Comparison of ENCODE assay signal across 15 cellular contexts in the genomic region with DNA sequence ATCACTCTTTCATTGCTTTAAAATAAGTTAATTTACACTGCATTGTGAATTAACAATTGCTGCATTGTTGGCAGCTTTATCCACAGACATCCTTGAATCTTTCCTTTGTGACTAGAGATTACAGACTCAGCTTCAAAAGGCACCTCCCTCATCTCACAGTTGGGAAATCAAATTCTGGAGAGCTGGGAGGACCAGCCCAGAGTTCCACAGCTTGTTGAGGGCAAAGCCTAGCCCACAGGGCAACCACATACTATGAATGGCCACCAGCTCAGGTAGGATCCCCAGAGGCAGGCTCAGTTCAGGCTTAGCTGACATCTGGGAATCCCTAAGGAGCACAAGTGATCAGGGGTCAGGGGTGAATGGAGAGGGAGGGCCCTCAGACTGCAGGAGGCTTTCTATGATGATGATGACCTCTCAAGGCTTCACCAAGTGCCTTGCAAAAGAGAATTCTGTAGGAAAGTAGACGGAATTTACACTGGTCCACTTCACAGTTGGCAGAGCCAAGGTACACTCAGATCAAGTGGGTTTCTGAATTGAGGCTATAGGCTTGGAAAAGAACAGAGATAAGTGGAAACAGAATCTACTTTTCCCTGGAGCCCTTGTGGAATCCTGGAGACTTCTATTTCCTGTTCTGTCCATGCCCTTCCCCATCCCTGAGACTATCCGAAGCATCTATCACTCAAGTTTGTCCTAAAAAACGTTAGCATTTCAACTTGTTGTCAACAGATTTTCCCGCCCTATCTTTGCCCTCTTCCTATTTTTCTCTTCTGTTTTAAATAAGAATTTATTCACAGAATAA. TPM values are rescaled to one million over a fixed set of nuclear protein-coding genes. Genes with fewer than 3 reads are reported as not detected.
DNase-seq lines count a peak whose midpoint lies in the region; ATAC-seq and TF ChIP-seq lines count a peak whose summit lies in the region.
"Had no signal": no experiment of that assay in that cellular context is flagged by ENCODE, and none has a peak within 500 bp of the region (broad histone marks: within the 10 kb centered on the region; RNA-seq: fewer than 3 reads in every experiment).

No MANE protein-coding gene starts in this region.

- H4K91ac ChIP-seq in H9 (ENCODE audit: insufficient read length, low read depth, low read length): no peak overlapping the region

- intact Hi-C loops in activated CD4-positive, alpha-beta T cell treated with anti-CD3 and anti-CD28 coated beads, Interleukin-2, amount 10 ng/mL, durations not matched to agents 24 days and 14 days (cut with micrococcal nuclease): no loop called here

- no peak for TF ChIP-seq CTCF in H9 (conservative IDR thresholded peaks at IDR 0.05)
- no peak for TF ChIP-seq CTCF in WTC11 (IDR thresholded peaks at IDR 0.05)
- no peak for TF ChIP-seq CTCF in neural crest cell (conservative IDR thresholded peaks at IDR 0.05)

- no peak overlapping the region for H3K27ac ChIP-seq in H9 (ENCODE audit: insufficient read length, low read depth, low read length)

- no peak overlapping the region for H2BK5ac ChIP-seq in H9 (ENCODE audit: insufficient read length, low read length)

- H2BK120ac ChIP-seq in H9 (ENCODE audit: low read depth, low read length, poor library complexity, severe bottlenecking): no peak overlapping the region

- CTCF ChIA-PET in WTC11 (lab: Charles Lee): interaction anchor here (0.8 kb wide), 1 partner anchor 107 kb away, joined by 3 read pairs; no protein-coding TSS in a partner anchor

- no peak overlapping the region for H2BK15ac ChIP-seq in H9 (ENCODE audit: low read depth, low read length)

- H3K9ac ChIP-seq in H9 (ENCODE audit: extremely low read depth, insufficient read length, low read length): no peak overlapping the region

- ATAC-seq in WTC11 (peak; percentile 63), HG02981 (IDR thresholded peaks at IDR 0.05; ENCODE audit: unreplicated experiment) (no peak)
- ATAC-seq: left colon had no signal

- no peak overlapping the region for H4K5ac ChIP-seq in H9 (ENCODE audit: insufficient read length, low read depth, low read length)

- H4K20me1 ChIP-seq in H9 (ENCODE audit: control insufficient read depth, insufficient read depth, insufficient read length): no peaks in the 10 kb centered on the region

- no peaks in the 10 kb centered on the region for H3K9me3 Mint-ChIP-seq in activated CD4-positive, alpha-beta T cell treated with anti-CD3 and anti-CD28 coated beads, Interleukin-2, amount 10 ng/mL, durations not matched to agents 24 days and 14 days
- H3K9me3 Mint-ChIP-seq in H9 (no peaks in the 10 kb centered on the region; a peak in 1 of 5 replicates), WTC11 (no peaks in the 10 kb centered on the region), neural crest cell (peaks cover 3% of the 10 kb centered on the region)

- H4K8ac ChIP-seq in H9 (replicated peaks; ENCODE audit: insufficient read length, low read depth, low read length): no peak overlapping the region

- H3K4me1 Mint-ChIP-seq in activated CD4-positive, alpha-beta T cell treated with anti-CD3 and anti-CD28 coated beads, Interleukin-2, amount 10 ng/mL, durations not matched to agents 24 days and 14 days: peaks cover 35% of the 10 kb centered on the region
- H3K4me1 Mint-ChIP-seq in H9 (peaks cover 27 to 32% of the 10 kb centered on the region in 2 experiments), WTC11 (peaks cover 23% of the 10 kb centered on the region), neural crest cell (peaks cover 55% of the 10 kb centered on the region)

- H2BK12ac ChIP-seq in H9 (ENCODE audit: insufficient read length, low read depth, low read length): no peak overlapping the region

- H3K27me3 ChIP-seq in H9 (ENCODE audit: insufficient read depth, low read length): no peaks in the 10 kb centered on the region

- H2AFZ ChIP-seq in H9 (ENCODE audit: low read length): no peak overlapping the region

- no peaks in the 10 kb centered on the region for H3K27me3 Mint-ChIP-seq in activated CD4-positive, alpha-beta T cell treated with anti-CD3 and anti-CD28 coated beads, Interleukin-2, amount 10 ng/mL, durations not matched to agents 24 days and 14 days
- no peaks in the 10 kb centered on the region for H3K27me3 Mint-ChIP-seq in H9 (ENCODE audit: low read depth)
- H3K27me3 Mint-ChIP-seq in WTC11 (ENCODE audit: low read depth): no peaks in the 10 kb centered on the region
- H3K27me3 Mint-ChIP-seq in neural crest cell (ENCODE audit: low read depth): no peaks in the 10 kb centered on the region
- H3K27me3 Mint-ChIP-seq: activated naive CD8-positive, alpha-beta T cell had no signal

- no peaks in the 10 kb centered on the region for H3K4me1 ChIP-seq in H9 (ENCODE audit: insufficient read depth, low read length)

- POLR2A ChIA-PET in WTC11 (lab: Charles Lee): no interaction called here

- H3K4me3 Mint-ChIP-seq in activated CD4-positive, alpha-beta T cell treated with anti-CD3 and anti-CD28 coated beads, Interleukin-2, amount 10 ng/mL, durations not matched to agents 24 days and 14 days: peak overlapping the region; percentile 21
- H3K4me3 Mint-ChIP-seq in H9 (no peak overlapping the region), WTC11 (no peak overlapping the region), neural crest cell (no peak overlapping the region)
- H3K4me3 Mint-ChIP-seq: activated naive CD8-positive, alpha-beta T cell had no signal

- no peak overlapping the region for H3K23ac ChIP-seq in H9 (ENCODE audit: insufficient read length, low read depth, low read length)

- H3K9me3 ChIP-seq in H9 (ENCODE audit: control insufficient read depth, low read depth, low read length): no peaks in the 10 kb centered on the region

- H2AK5ac ChIP-seq in H9 (ENCODE audit: insufficient read length, low read length): no peak overlapping the region

- H3K27ac Mint-ChIP-seq in activated CD4-positive, alpha-beta T cell treated with anti-CD3 and anti-CD28 coated beads, Interleukin-2, amount 10 ng/mL, durations not matched to agents 24 days and 14 days: peak overlapping the region; percentile 10
- H3K27ac Mint-ChIP-seq in H9 (peak overlapping the region in 2 of 3 experiments; percentile 47 to 73; a peak in 3 of 7 replicates), WTC11 (peak overlapping the region; percentile 73), neural crest cell (ENCODE audit: unreplicated experiment) (peak overlapping the region; percentile 77)
- H3K27ac Mint-ChIP-seq: activated naive CD8-positive, alpha-beta T cell had no signal

- no peak for DNase-seq in activated CD4-positive, alpha-beta T cell treated with anti-CD3 and anti-CD28 coated beads, Interleukin-2, amount 10 ng/mL, durations not matched to agents 24 days and 14 days
- no peak for DNase-seq in activated CD4-positive, alpha-beta T cell treated with anti-CD3 and anti-CD28 coated beads for 48 hours
- DNase-seq in H9 (no peak), WTC11 (ENCODE audit: low spot score) (no peak), neural crest cell (ENCODE audit: low read depth, low spot score) (no peak), NCI-H2081 treated with DMSO at 0.1 percent for 48 hours (lab: John Stamatoyannopoulos, UW) (no peak), NCI-H1105 (lab: John Stamatoyannopoulos, UW) (no peak)
- DNase-seq: effector memory CD4-positive, alpha-beta T cell; GOT3; left colon; stimulated activated CD4-positive, alpha-beta T cell treated with anti-CD3 and anti-CD28 coated beads, Interleukin-15, amount 100 ng/mL, for 24 hours; substantia nigra had no signal

- H3T11ph ChIP-seq in H9 (ENCODE audit: low read length): no peak overlapping the region

- H2BK20ac ChIP-seq in H9 (ENCODE audit: low read depth, low read length, poor library complexity, severe bottlenecking): no peak overlapping the region

- no peaks in the 10 kb centered on the region for H3K23me2 ChIP-seq in H9 (ENCODE audit: insufficient read length, low read depth, low read length, poor library complexity, severe bottlenecking)

- no peaks in the 10 kb centered on the region for H3K79me1 ChIP-seq in H9 (ENCODE audit: insufficient read depth, low read depth, low read length, poor library complexity, severe bottlenecking)

- H3K4ac ChIP-seq in H9 (ENCODE audit: low read depth, low read length): no peak overlapping the region

- no peak overlapping the region for H3K4me2 ChIP-seq in H9 (ENCODE audit: insufficient read depth, insufficient read length, low read length)

- peaks cover 46% of the 10 kb centered on the region for H3K36me3 Mint-ChIP-seq in activated CD4-positive, alpha-beta T cell treated with anti-CD3 and anti-CD28 coated beads, Interleukin-2, amount 10 ng/mL, durations not matched to agents 24 days and 14 days (ENCODE audit: low read depth)
- H3K36me3 Mint-ChIP-seq in H9 (ENCODE audit: insufficient read depth in 1 of 3, low read depth in 3 of 3): peaks cover 3 to 12% (median 9%) of the 10 kb centered on the region in 3 experiments; a peak in 5 of 7 replicates
- H3K36me3 Mint-ChIP-seq in WTC11: peaks cover 13% of the 10 kb centered on the region; the same call in 1 of the 2 replicates
- peaks cover 19% of the 10 kb centered on the region for H3K36me3 Mint-ChIP-seq in neural crest cell (ENCODE audit: low read depth)

- no peak overlapping the region for H3K14ac ChIP-seq in H9 (ENCODE audit: insufficient read depth, low read length)

- no peaks in the 10 kb centered on the region for H3K79me2 ChIP-seq in H9 (ENCODE audit: insufficient read depth, low read length)

- no CpG with 5 or more reads among the region's 4 CpGs for WGBS in H9 (ENCODE audit: extremely low coverage, insufficient read length, low lambda C conversion rate)

- H3K56ac ChIP-seq in H9 (ENCODE audit: insufficient read length, low read depth, low read length): no peak overlapping the region

- H3K18ac ChIP-seq in H9 (ENCODE audit: insufficient read length, low read depth, low read length): no peak overlapping the region

TF ChIP-seq in WTC11, 78 proteins besides CTCF, POLR2A, EP300 and RAD21 (continues in another document):
- no peak for TF ChIP-seq CREB1 (CRISPR knock-in tag; IDR thresholded peaks at IDR 0.05)

RNA-seq across cellular contexts. Expression of gene GCSAM, which starts 13.2 kb away (rescaled TPM):
- total RNA-seq in activated CD4-positive, alpha-beta T cell treated with anti-CD3 and anti-CD28 coated beads, Interleukin-2, amount 10 ng/mL, durations not matched to agents 24 days and 14 days: 1.6 and 1.7 TPM in 2 replicates
- total RNA-seq in H9 (2021) (not detected in 2 replicates), WTC11 (2021) (0.07 to 0.17 TPM in 2 of 3 replicates, not detected in the other), neural crest cell (not detected in 2 replicates)
- total RNA-seq: cardiac septum had no signal

RNA-seq across cellular contexts. Expression of gene C3orf52, which starts 33.7 kb away (rescaled TPM):
- 13.0 and 14.2 TPM in 2 replicates for total RNA-seq in activated CD4-positive, alpha-beta T cell treated with anti-CD3 and anti-CD28 coated beads, Interleukin-2, amount 10 ng/mL, durations not matched to agents 24 days and 14 days
- 11.1 and 11.2 TPM in 2 replicates for total RNA-seq in H9 (2021)
- total RNA-seq in WTC11 (2021): 10.2 to 14.3 TPM (median 10.3 TPM) in 3 replicates
- total RNA-seq in neural crest cell: 21.5 and 22.5 TPM in 2 replicates

Comparison
In these comparisons a context has a peak if more than half of its experiments do, and no peak if none do; other contexts are left out.
1. H3K27ac Mint-ChIP-seq: peak in every context shown above with its lines; median percentile 77 in neural crest cell; 73 in WTC11; 60 in H9; 10 in activated CD4-positive, alpha-beta T cell treated with anti-CD3 and anti-CD28 coated beads, Interleukin-2, amount 10 ng/mL, durations not matched to agents 24 days and 14 days.